8 cellular contexts compared by ENCODE assay signal in genomic region chr11:118792642-118793124, GRCh38. TPM values are rescaled to one million over a fixed set of nuclear protein-coding genes. Genes with fewer than 3 reads are reported as not detected.
DNase-seq lines count a peak whose midpoint lies in the region; ATAC-seq, FAIRE-seq and TF ChIP-seq lines count a peak whose summit lies in the region.

No MANE protein-coding gene starts in this region.

- H3K27me3 ChIP-seq in keratinocyte (ENCODE audit: control insufficient read depth, extremely low read depth, insufficient read depth, low read length) = no peaks in the 10 kb centered on the region

- H4K20me1 ChIP-seq in keratinocyte (ENCODE audit: control insufficient read depth, extremely low read depth, insufficient read depth, low read length) = peaks cover 3% of the 10 kb centered on the region

- DNase-seq in HFF-Myc (ENCODE audit: extremely low read depth, low read depth) (peak; percentile 75), NCI-H1436 treated with DMSO at 0.1 percent for 48 hours (lab: John Stamatoyannopoulos, UW) (peak; percentile 39), choroid plexus epithelial cell (ENCODE audit: low read depth) (peak; percentile 95), keratinocyte (ENCODE audit: low read depth, low spot score) (peak; percentile 71), NK-92 (lab: John Stamatoyannopoulos, UW; ENCODE audit: unreplicated experiment) (no peak)
- peak; percentile 47 for DNase-seq in stimulated activated CD4-positive, alpha-beta T cell treated with anti-CD3 and anti-CD28 coated beads, Interleukin-12 subunit alpha, Interleukin-12 subunit beta, amount 100 ng/mL, for 4 hours

- H3K4me3 ChIP-seq in GM12875 (ENCODE audit: low read depth, low read length) = peak overlapping the region; percentile 77
- peak overlapping the region; percentile 83 for H3K4me3 ChIP-seq in HFF-Myc (replicated peaks; ENCODE audit: low read depth, low read length)
- peak overlapping the region; percentile 73 for H3K4me3 ChIP-seq in choroid plexus epithelial cell (ENCODE audit: low read depth, low read length)
- H3K4me3 ChIP-seq in keratinocyte (ENCODE audit: control insufficient read depth in 2 of 3, extremely low read depth in 1 of 3, insufficient read depth in 2 of 3, low read depth in 1 of 3, low read length in 3 of 3) = peak overlapping the region; percentile 72 to 91 (median 74)

- H2AFZ ChIP-seq in keratinocyte (ENCODE audit: control insufficient read depth, low read length) = peak overlapping the region; percentile 67

- peak overlapping the region; percentile 74 for H3K4me2 ChIP-seq in keratinocyte (ENCODE audit: control insufficient read depth, extremely low read depth, insufficient read depth, low read depth, low read length)

- H3K27ac ChIP-seq in keratinocyte (ENCODE audit: control insufficient read depth, insufficient read depth, low read length) = peak overlapping the region; percentile 91

- peaks cover 13% of the 10 kb centered on the region for H3K4me1 ChIP-seq in keratinocyte (ENCODE audit: control insufficient read depth, extremely low read depth, insufficient read depth, low read length)

- peak overlapping the region; percentile 98 for H3K9ac ChIP-seq in keratinocyte (ENCODE audit: control insufficient read depth, extremely low read depth, insufficient read depth, low read length)

- dilution Hi-C loops in keratinocyte (cut with MboI; ENCODE audit: extremely low pct_ligation_motif_present, low sequenced_read_pairs) = no loop called here

- no peaks in the 10 kb centered on the region for H3K36me3 ChIP-seq in keratinocyte (ENCODE audit: control insufficient read depth in 2 of 2, extremely low read depth in 1 of 2, insufficient read depth in 2 of 2, low read length in 2 of 2)

- no peaks in the 10 kb centered on the region for H3K9me1 ChIP-seq in keratinocyte (ENCODE audit: control insufficient read depth, extremely low read depth, insufficient read depth, low read length)

- H3K9me3 ChIP-seq in keratinocyte (ENCODE audit: control insufficient read depth, low read depth, low read length) = no peaks in the 10 kb centered on the region

- no peak for TF ChIP-seq CTCF in GM12875 (IDR thresholded peaks at IDR 0.05; ENCODE audit: borderline replicate concordance, insufficient read depth, low read depth, low read length)
- TF ChIP-seq CTCF in HFF-Myc (IDR thresholded peaks at IDR 0.05; ENCODE audit: low read depth, low read length, missing control alignments) = no peak
- no peak for TF ChIP-seq CTCF in choroid plexus epithelial cell (conservative IDR thresholded peaks at IDR 0.05; ENCODE audit: low read depth, low read length)
- no peak for TF ChIP-seq CTCF in keratinocyte (optimal IDR thresholded peaks at IDR 0.05 in 1 of 3, IDR thresholded peaks at IDR 0.05 in 1 of 3, conservative IDR thresholded peaks at IDR 0.05 in 1 of 3; ENCODE audit: extremely low read depth in 1 of 3, insufficient read depth in 2 of 3, low read length in 3 of 3)

- H3K79me2 ChIP-seq in keratinocyte (ENCODE audit: control insufficient read depth, insufficient read depth, low read length) = peaks cover 34% of the 10 kb centered on the region

- peak; percentile 65 to 69 for ATAC-seq in activated CD4-positive, CD25-positive, alpha-beta regulatory T cell treated with anti-CD3 and anti-CD28 coated beads, Interleukin-2, amount 50 U/mL, for 24 hours

- peak; percentile 87 for FAIRE-seq in keratinocyte (lab: Jason Lieb, UNC)

RNA-seq across cellular contexts. Expression of gene DDX6, which starts 1.7 kb away (rescaled TPM):
- polyA plus RNA-seq in keratinocyte = 42.7 to 58.0 TPM (median 51.4 TPM) in 3 replicates
- 41.3 TPM for polyA plus RNA-seq in keratinocyte (2011; ENCODE audit: low read depth)
- 18.5 and 40.4 TPM in 2 replicates for polyA plus RNA-seq in keratinocyte (2011; cell fraction: cytosol; rRNA removed)
- polyA plus RNA-seq in keratinocyte (2011; cell fraction: nucleus; rRNA removed) = 46.1 and 58.6 TPM in 2 replicates
- polyA plus RNA-seq in keratinocyte (2012; ENCODE audit: low replicate concordance) = 36.8 and 51.7 TPM in 2 replicates
- 34.1 to 260 TPM (median 149 TPM) in 3 replicates for polyA minus RNA-seq in keratinocyte
- 74.4 TPM for polyA minus RNA-seq in keratinocyte (2011; cell fraction: cytosol; rRNA and poly(A)+ RNA removed)
- polyA minus RNA-seq in keratinocyte (2011; cell fraction: nucleus; rRNA and poly(A)+ RNA removed) = 90.0 and 213 TPM in 2 replicates
